Comparison of ENCODE assay signal across 9 cellular contexts in the genomic region with DNA sequence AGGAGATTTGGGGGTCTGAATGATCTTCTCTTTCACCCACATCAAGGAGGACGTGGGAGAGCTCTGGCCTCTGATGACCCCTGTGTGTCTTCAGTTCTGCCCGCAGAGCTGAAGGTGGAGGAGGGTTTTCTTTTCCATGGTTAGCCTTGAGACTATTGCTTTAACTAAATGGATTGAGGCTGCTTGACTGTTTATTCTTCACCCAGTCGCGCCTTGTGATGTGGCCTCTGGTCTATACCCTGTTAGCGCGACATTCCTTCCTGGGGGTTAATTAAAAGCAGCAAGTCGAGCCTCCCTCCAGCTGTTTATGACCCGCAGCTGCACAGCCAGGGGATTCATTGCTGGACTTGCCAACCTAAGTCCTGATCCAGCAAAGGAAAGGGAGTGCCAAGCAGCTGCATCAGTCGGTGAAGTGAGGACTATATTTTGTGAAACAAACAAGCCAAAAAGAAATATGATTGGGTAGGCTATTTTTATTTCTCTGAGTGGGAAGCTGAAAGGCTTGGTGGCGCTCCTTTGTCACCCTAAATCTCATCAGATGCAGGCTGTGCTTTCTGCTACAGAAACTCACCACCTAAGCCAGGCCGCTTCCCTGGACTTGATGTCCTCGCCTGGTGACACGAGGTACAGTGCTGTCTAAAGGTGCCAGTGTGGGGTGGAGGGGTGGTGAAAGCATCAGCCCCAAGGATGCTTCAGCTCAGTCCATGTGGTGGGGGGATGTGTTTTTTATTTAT. TPM values are rescaled to one million over a fixed set of nuclear protein-coding genes. Genes with fewer than 3 reads are reported as not detected.
A peak's percentile ranks its signal among the peaks of the same experiment; 100 is the strongest.
DNase-seq lines count a peak whose midpoint lies in the region; ATAC-seq lines count a peak whose summit lies in the region.
"Had no signal": no experiment of that assay in that cellular context is flagged by ENCODE, and none has a peak within 500 bp of the region (broad histone marks: within the 10 kb centered on the region; RNA-seq: fewer than 3 reads in every experiment).

No MANE protein-coding gene starts in this region.

- no peak overlapping the region for H3K4me3 Mint-ChIP-seq in stimulated activated naive CD8-positive, alpha-beta T cell treated with anti-CD3 and anti-CD28 coated beads, Interleukin-15, Interleukin-2, amounts not matched to agents 100 ng/mL and 50 ng/mL, for 24 hours
- peak overlapping the region in 1 of 10 donors; percentile 23 for H3K4me3 Mint-ChIP-seq in naive thymus-derived CD8-positive, alpha-beta T cell
- no peak overlapping the region for H3K4me3 Mint-ChIP-seq in natural killer cell treated with Interleukin-12 subunit alpha and Interleukin-12 subunit beta and Interleukin-15 and Interleukin-18, amount 100 ng/mL, for 72 hours

- H3K36me3 Mint-ChIP-seq in stimulated activated naive CD8-positive, alpha-beta T cell treated with anti-CD3 and anti-CD28 coated beads, Interleukin-15, Interleukin-2, amounts not matched to agents 100 ng/mL and 50 ng/mL, for 24 hours (ENCODE audit: low read depth), result no peaks in the 10 kb centered on the region
- H3K36me3 Mint-ChIP-seq in naive thymus-derived CD8-positive, alpha-beta T cell, result no peaks in the 10 kb centered on the region
- no peaks in the 10 kb centered on the region for H3K36me3 Mint-ChIP-seq in natural killer cell treated with Interleukin-12 subunit alpha and Interleukin-12 subunit beta and Interleukin-15 and Interleukin-18, amount 100 ng/mL, for 72 hours

- no peaks in the 10 kb centered on the region for H3K27me3 Mint-ChIP-seq in stimulated activated naive CD8-positive, alpha-beta T cell treated with anti-CD3 and anti-CD28 coated beads, Interleukin-15, Interleukin-2, amounts not matched to agents 100 ng/mL and 50 ng/mL, for 24 hours
- no peaks in the 10 kb centered on the region for H3K27me3 Mint-ChIP-seq in naive thymus-derived CD8-positive, alpha-beta T cell
- H3K27me3 Mint-ChIP-seq in natural killer cell treated with Interleukin-12 subunit alpha and Interleukin-12 subunit beta and Interleukin-15 and Interleukin-18, amount 100 ng/mL, for 72 hours, result no peaks in the 10 kb centered on the region

- peak overlapping the region; percentile 68 for H3K27ac Mint-ChIP-seq in stimulated activated naive CD8-positive, alpha-beta T cell treated with anti-CD3 and anti-CD28 coated beads, Interleukin-15, Interleukin-2, amounts not matched to agents 100 ng/mL and 50 ng/mL, for 24 hours
- H3K27ac Mint-ChIP-seq in naive thymus-derived CD8-positive, alpha-beta T cell, result peak overlapping the region in 8 of 10 donors; percentile 46 to 98 (median 93)
- peak overlapping the region in 1 of 2 donors; percentile 50 for H3K27ac Mint-ChIP-seq in natural killer cell treated with Interleukin-12 subunit alpha and Interleukin-12 subunit beta and Interleukin-15 and Interleukin-18, amount 100 ng/mL, for 72 hours

- ATAC-seq in stimulated activated naive CD8-positive, alpha-beta T cell treated with anti-CD3 and anti-CD28 coated beads, Interleukin-15, Interleukin-2, amounts not matched to agents 100 U/mL and 50 U/mL, for 24 hours, result no peak
- ATAC-seq in naive thymus-derived CD8-positive, alpha-beta T cell, result no peak
- no peak for ATAC-seq in natural killer cell treated with Interleukin-12 subunit alpha and Interleukin-12 subunit beta and Interleukin-15 and Interleukin-18, amount 100 ng/mL, for 72 hours

- no peaks in the 10 kb centered on the region for H3K9me3 Mint-ChIP-seq in stimulated activated naive CD8-positive, alpha-beta T cell treated with anti-CD3 and anti-CD28 coated beads, Interleukin-15, Interleukin-2, amounts not matched to agents 100 ng/mL and 50 ng/mL, for 24 hours
- no peaks in the 10 kb centered on the region for H3K9me3 Mint-ChIP-seq in naive thymus-derived CD8-positive, alpha-beta T cell
- H3K9me3 Mint-ChIP-seq in natural killer cell treated with Interleukin-12 subunit alpha and Interleukin-12 subunit beta and Interleukin-15 and Interleukin-18, amount 100 ng/mL, for 72 hours, result no peaks in the 10 kb centered on the region

- peaks cover 31% of the 10 kb centered on the region for H3K4me1 Mint-ChIP-seq in stimulated activated naive CD8-positive, alpha-beta T cell treated with anti-CD3 and anti-CD28 coated beads, Interleukin-15, Interleukin-2, amounts not matched to agents 100 ng/mL and 50 ng/mL, for 24 hours (ENCODE audit: low read depth)
- H3K4me1 Mint-ChIP-seq in naive thymus-derived CD8-positive, alpha-beta T cell, result peaks cover 12 to 35% (median 25%) of the 10 kb centered on the region in 4 donors
- H3K4me1 Mint-ChIP-seq in natural killer cell treated with Interleukin-12 subunit alpha and Interleukin-12 subunit beta and Interleukin-15 and Interleukin-18, amount 100 ng/mL, for 72 hours (ENCODE audit: low read depth in 2 of 2), result peaks cover 17 to 21% of the 10 kb centered on the region in 2 donors

- DNase-seq in stimulated activated naive CD8-positive, alpha-beta T cell treated with anti-CD3 and anti-CD28 coated beads, Interleukin-15, Interleukin-2, amounts not matched to agents 100 U/mL and 50 U/mL, for 24 hours, result no peak
- DNase-seq in dermis blood vessel endothelial cell (peak; percentile 64), dedifferentiated amniotic fluid mesenchymal stem cell (ENCODE audit: extremely low spot score) (no peak), germinal center (ENCODE audit: low spot score) (no peak), AG08395 (ENCODE audit: low spot score) (no peak)
- no peak for DNase-seq in naive thymus-derived CD8-positive, alpha-beta T cell
- no peak for DNase-seq in natural killer cell treated with Interleukin-12 subunit alpha and Interleukin-12 subunit beta and Interleukin-15 and Interleukin-18, amount 100 ng/mL, for 72 hours (ENCODE audit: low spot score)
- DNase-seq: Caco-2 had no signal

- POLR2A ChIA-PET in naive thymus-derived CD8-positive, alpha-beta T cell (lab: Charles Lee), result interaction anchor here (0.5 to 4.9 kb wide), 3 partner anchors 11 to 842 kb away, joined by 3 to 48 read pairs (median 3); a partner anchor contains a TSS

RNA-seq across cellular contexts. Expression of a gene that starts 11.0 kb away (rescaled TPM):
- 322 and 488 TPM in 2 replicates for total RNA-seq in dermis blood vessel endothelial cell
- 10 to 100 TPM; 26.5 to 32.9 TPM for total RNA-seq in naive thymus-derived CD8-positive, alpha-beta T cell
- 1 to 10 TPM; 7.7 to 9.5 (median 8.9) TPM for polyA plus RNA-seq in naive thymus-derived CD8-positive, alpha-beta T cell
- total RNA-seq in natural killer cell treated with Interleukin-12 subunit alpha and Interleukin-12 subunit beta and Interleukin-15 and Interleukin-18, amount 100 ng/mL, for 72 hours, result 100 to 1,000 TPM in 1 of 2 donors, 10 to 100 TPM in 1; 91.6 to 117 TPM
